In genomic region chr2:225670111-225670974, GRCh38 we compare ENCODE assay signal across 9 cellular contexts.
DNase-seq lines count a peak whose midpoint lies in the region; ATAC-seq and TF ChIP-seq lines count a peak whose summit lies in the region.
"Had no signal": no experiment of that assay in that cellular context is flagged by ENCODE, and none has a peak within 500 bp of the region (broad histone marks: within the 10 kb centered on the region; RNA-seq: fewer than 3 reads in every experiment).

No MANE protein-coding gene starts in this region.

- CTCF ChIA-PET in PC-3 (lab: Charles Lee), result interaction anchor here (0.7 to 1.7 kb wide), 2 partner anchors 1057 to 1132 kb away, joined by 3 read pairs; no protein-coding TSS in a partner anchor

- WGBS in stomach, 5 donors, result 47 to 57% (median 54%) methylated on average over 4 of the region's 4 CpGs

- H2AFZ ChIP-seq in PC-3 (ENCODE audit: low read length), result no peak overlapping the region

- H3K79me2 ChIP-seq in PC-3 (ENCODE audit: low read length), result no peaks in the 10 kb centered on the region

- POLR2A ChIA-PET in PC-3 (lab: Charles Lee; ENCODE audit: unreplicated experiment), result no interaction called here

- H3K27me3 ChIP-seq in PC-3 (ENCODE audit: low read length), result no peaks in the 10 kb centered on the region
- no peaks in the 10 kb centered on the region for H3K27me3 ChIP-seq in stomach

- H3K9me3 ChIP-seq in PC-3 (ENCODE audit: low read length) (no peaks in the 10 kb centered on the region), stomach (no peaks in the 10 kb centered on the region)

- no peak for ATAC-seq in PC-3
- ATAC-seq in HG03159 (IDR thresholded peaks at IDR 0.05; ENCODE audit: unreplicated experiment), result no peak
- ATAC-seq in GM21737 (IDR thresholded peaks at IDR 0.05; ENCODE audit: unreplicated experiment), result no peak

- H3K27ac ChIP-seq in PC-3 (ENCODE audit: low read length), result no peak overlapping the region
- H3K27ac ChIP-seq in stomach, result no peak overlapping the region

- no peak overlapping the region for H3K4me3 ChIP-seq in PC-3 (ENCODE audit: low read length)
- H3K4me3 ChIP-seq in fibroblast of pulmonary artery (replicated peaks; ENCODE audit: low read depth, low read length), result no peak overlapping the region
- H3K4me3 ChIP-seq in stomach, result no peak overlapping the region

- H3F3A ChIP-seq in PC-3 (ENCODE audit: low read length, unreplicated experiment), result no peaks in the 10 kb centered on the region

- no peaks in the 10 kb centered on the region for H3K9me2 ChIP-seq in PC-3 (replicated peaks; ENCODE audit: low read length)

- H3K4me2 ChIP-seq in PC-3 (ENCODE audit: low read length), result no peak overlapping the region

- no peak for TF ChIP-seq EP300 in stomach (IDR thresholded peaks at IDR 0.05)

- no peaks in the 10 kb centered on the region for H4K20me1 ChIP-seq in PC-3 (ENCODE audit: low read length)

- TF ChIP-seq POLR2A in stomach (IDR thresholded peaks at IDR 0.05), result no peak

- intact Hi-C loops in PC-3 (cut with micrococcal nuclease) (loop anchor here (1.0 to 10.0 kb wide), 11 partner anchors 67 to 1315 kb away; no protein-coding TSS in a partner anchor), stomach (cut with DNase I; ENCODE audit: low total_unique reads) (loop anchor here (10.0 kb wide), 2 partner anchors 1134 to 1314 kb away; no protein-coding TSS in a partner anchor)

- BruUV-seq in PC-3 (replicated peaks; lab: Mats Ljungman, UMichigan), result no TSS peak

- TF ChIP-seq CTCF in PC-3 (conservative IDR thresholded peaks at IDR 0.05; ENCODE audit: low read depth, low read length) (peak; percentile 73), fibroblast of pulmonary artery (IDR thresholded peaks at IDR 0.05; ENCODE audit: low read length, missing control alignments) (peak; percentile 49), stomach (IDR thresholded peaks at IDR 0.05) (peak in 4 of 7 experiments; percentile 2 to 31 (median 18))

- H3K9ac ChIP-seq in PC-3 (ENCODE audit: low read length), result no peak overlapping the region

- H3K36me3 ChIP-seq in PC-3 (ENCODE audit: low read depth, low read length), result no peaks in the 10 kb centered on the region
- H3K36me3 ChIP-seq in stomach, result no peaks in the 10 kb centered on the region

- H3K4me1 ChIP-seq in PC-3 (ENCODE audit: insufficient read depth, low read length) (peaks cover 16% of the 10 kb centered on the region), stomach (peaks cover 0 to 4% (median 0%) of the 10 kb centered on the region in 4 donors)

- DNase-seq in NCI-H1105 treated with DMSO at 0.1 percent for 48 hours (lab: John Stamatoyannopoulos, UW), result peak; percentile 26
- DNase-seq in NCI-H1105 (lab: John Stamatoyannopoulos, UW), result no peak
- DNase-seq in PC-3, result peak; percentile 59
- peak; percentile 78 for DNase-seq in fibroblast of pulmonary artery (ENCODE audit: low read depth)
- no peak for DNase-seq in stomach
- no peak for DNase-seq in NOMO-1 treated with dmso at 0.1 percent for 144 hours (lab: John Stamatoyannopoulos, UW; ENCODE audit: unreplicated experiment)
- DNase-seq: NCI-H1048 had no signal

Comparison
In these comparisons a context has a peak if more than half of its experiments do, and no peak if none do; other contexts are left out.
1. DNase-seq: peak in NCI-H1105 treated with DMSO at 0.1 percent for 48 hours (single experiment), PC-3 (single experiment) and fibroblast of pulmonary artery (single experiment); none in NCI-H1105 (single experiment), stomach (single experiment) and NOMO-1 treated with dmso at 0.1 percent for 144 hours (single experiment).
2. CTCF ChIP-seq: peak in every context shown above with its lines; median percentile 73 in PC-3; 49 in fibroblast of pulmonary artery; 18 in stomach.